Comparison of ENCODE assay signal across 17 cellular contexts in genomic region chr17:73824321-73824720, GRCh38.
"Had no signal": no experiment of that assay in that cellular context is flagged by ENCODE, and none has a peak within 500 bp of the region (broad histone marks: within the 10 kb centered on the region; RNA-seq: fewer than 3 reads in every experiment).

No MANE protein-coding gene starts in this region.

- H3K36me3 Mint-ChIP-seq: WTC11 had no signal

- H3K4me3 Mint-ChIP-seq: activated T-helper 17 cell treated with anti-CD3 and anti-CD28 coated beads, Interleukin-2, amount 50 U/mL, for 72 hours; WTC11 had no signal

- DNase-seq: activated CD4-positive, alpha-beta T cell treated with anti-CD3 and anti-CD28 coated beads, Interleukin-2, amount 50 U/mL, for 1 hour; activated naive CD4-positive, alpha-beta T cell treated with anti-CD3 and anti-CD28 coated beads, Interleukin-2, amount 50 U/mL, for 16 hours; activated T-cell treated with anti-CD3 and anti-CD28 coated beads for 4 hours; body of pancreas; central memory CD4-positive, alpha-beta T cell; effector CD8-positive, alpha-beta T cell; gastrocnemius medialis; midbrain; nucleus accumbens; right cardiac atrium; small intestine; stomach had no signal

- H3K9me3 Mint-ChIP-seq: activated T-helper 17 cell treated with anti-CD3 and anti-CD28 coated beads, Interleukin-2, amount 50 U/mL, for 72 hours; WTC11 had no signal

- H3K4me3 ChIP-seq: body of pancreas, coronary artery, gastrocnemius medialis, stomach, thoracic aorta had no signal

- H3K4me1 ChIP-seq: body of pancreas, gastrocnemius medialis had no signal

- H3K27me3 Mint-ChIP-seq: activated T-helper 17 cell treated with anti-CD3 and anti-CD28 coated beads, Interleukin-2, amount 50 U/mL, for 72 hours had no signal

- ATAC-seq: body of pancreas, gastrocnemius medialis, right cardiac atrium, WTC11 had no signal

- H3K27ac Mint-ChIP-seq: activated T-helper 17 cell treated with anti-CD3 and anti-CD28 coated beads, Interleukin-2, amount 50 U/mL, for 72 hours; progenitor cell of endocrine pancreas; WTC11 had no signal

- H3K27ac ChIP-seq: body of pancreas, coronary artery, gastrocnemius medialis, stomach, thoracic aorta had no signal

- H3K36me3 ChIP-seq: gastrocnemius medialis, stomach, thoracic aorta had no signal

- H3K27me3 ChIP-seq: body of pancreas had no signal

- H3K9me3 ChIP-seq: body of pancreas, gastrocnemius medialis, stomach, thoracic aorta had no signal
